Comparison of ENCODE assay signal across 8 cellular contexts in the genomic region with DNA sequence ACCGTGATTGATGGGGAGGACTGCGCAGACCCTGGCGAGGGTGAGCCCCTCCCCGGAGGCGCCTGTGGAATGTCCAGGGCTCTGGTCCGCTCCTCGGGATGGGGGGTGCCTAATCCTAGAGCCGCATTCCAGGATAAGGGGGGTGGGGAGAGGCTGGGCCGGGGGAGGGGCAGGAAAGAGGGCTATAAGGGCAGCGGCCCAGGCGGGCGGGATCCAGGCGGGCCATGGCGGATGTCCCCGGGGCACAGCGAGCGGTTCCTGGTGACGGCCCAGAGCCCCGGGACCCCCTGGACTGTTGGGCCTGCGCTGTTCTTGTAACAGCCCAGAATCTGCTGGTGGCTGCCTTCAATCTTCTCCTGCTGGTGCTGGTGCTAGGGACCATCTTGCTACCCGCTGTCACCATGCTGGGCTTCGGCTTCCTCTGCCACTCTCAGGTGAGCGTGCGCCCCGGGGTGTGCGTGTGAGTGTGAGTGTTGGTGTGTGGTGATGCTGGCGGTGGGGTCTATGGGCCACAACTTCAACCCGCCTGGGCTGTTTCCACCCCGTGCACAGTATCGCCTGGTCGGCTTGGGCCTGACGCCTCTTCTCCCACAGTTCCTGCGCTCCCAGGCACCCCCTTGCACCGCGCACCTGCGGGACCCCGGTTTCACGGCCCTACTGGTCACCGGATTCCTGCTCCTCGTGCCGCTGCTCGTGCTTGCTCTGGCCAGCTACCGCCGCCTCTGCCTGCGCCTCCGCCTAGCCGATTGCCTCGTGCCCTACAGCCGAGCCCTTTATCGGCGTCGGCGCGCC. TPM values are rescaled to one million over a fixed set of nuclear protein-coding genes. Genes with fewer than 3 reads are reported as not detected.
DNase-seq lines count a peak whose midpoint lies in the region; ATAC-seq and TF ChIP-seq lines count a peak whose summit lies in the region.

A gene with protein sequence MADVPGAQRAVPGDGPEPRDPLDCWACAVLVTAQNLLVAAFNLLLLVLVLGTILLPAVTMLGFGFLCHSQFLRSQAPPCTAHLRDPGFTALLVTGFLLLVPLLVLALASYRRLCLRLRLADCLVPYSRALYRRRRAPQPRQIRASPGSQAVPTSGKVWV (plus strand): TSS at position 216 of the 792 bp plus-strand sequence. CDS start 9 bp downstream, at position 225.

- in situ Hi-C loops in IMR-90 (cut with MboI; ENCODE audit: low sequenced_read_pairs): no loop called here

- peaks cover 22% of the 10 kb centered on the region for H3K4me1 ChIP-seq in IMR-90 (ENCODE audit: control insufficient read depth, insufficient read depth, low read length)

- peak within 1 kb of the TSS in 1 of 2 experiments; percentile 60; a peak in 2 of 4 replicates for H4K8ac ChIP-seq in IMR-90 (ENCODE audit: low read depth in 2 of 2, low read length in 2 of 2)

- BruUV-seq in IMR-90 (replicated peaks; lab: Mats Ljungman, UMichigan): no TSS peak

- H3K36me3 ChIP-seq in IMR-90 (ENCODE audit: control insufficient read depth, insufficient read depth, low read length): peaks cover 37% of the 10 kb centered on the region

- no peak within 1 kb of the TSS for H3K18ac ChIP-seq in IMR-90 (ENCODE audit: low read depth, low read length)

- TF ChIP-seq POLR2A in IMR-90 (IDR thresholded peaks at IDR 0.05; ENCODE audit: low read depth, low read length): no peak

- H3K27me3 Mint-ChIP-seq in activated naive CD8-positive, alpha-beta T cell treated with anti-CD3 and anti-CD28 coated beads, Interleukin-2, amount 10 ng/mL, durations not matched to agents 7 days and 5 days: no peaks in the 10 kb centered on the region

- H3K27ac ChIP-seq in IMR-90 (ENCODE audit: insufficient read depth, low read length): no peak within 1 kb of the TSS

- no peaks in the 10 kb centered on the region for H3K36me3 Mint-ChIP-seq in activated naive CD8-positive, alpha-beta T cell treated with anti-CD3 and anti-CD28 coated beads, Interleukin-2, amount 10 ng/mL, durations not matched to agents 7 days and 5 days

- H3K23ac ChIP-seq in IMR-90 (ENCODE audit: low read depth, low read length): peak within 1 kb of the TSS; percentile 54; the same call in 1 of the 2 replicates

- H3K9me1 ChIP-seq in IMR-90 (ENCODE audit: insufficient read depth, low read length): no peaks in the 10 kb centered on the region

- H4K20me1 ChIP-seq in IMR-90 (ENCODE audit: insufficient read depth, low read length): peaks cover 22% of the 10 kb centered on the region; the same call in 1 of the 2 replicates

- H3K79me1 ChIP-seq in IMR-90 (ENCODE audit: low read depth in 1 of 2, low read length in 2 of 2): peaks cover 23 to 52% of the 10 kb centered on the region in 2 experiments

- H3K4me3 ChIP-seq in IMR-90 (ENCODE audit: insufficient read depth, low read depth, low read length): no peak within 1 kb of the TSS

- no peak within 1 kb of the TSS for H2BK15ac ChIP-seq in IMR-90 (ENCODE audit: low read depth, low read length)

- H3K9ac ChIP-seq in IMR-90 (ENCODE audit: low read depth, low read length): peak within 1 kb of the TSS; percentile 53

- peak within 1 kb of the TSS; percentile 53; the same call in 1 of the 2 replicates for H3K14ac ChIP-seq in IMR-90 (replicated peaks; ENCODE audit: low read depth, low read length)

- TF ChIP-seq CTCF in IMR-90 (conservative IDR thresholded peaks at IDR 0.05; ENCODE audit: low read depth, low read length): no peak

- H4K5ac ChIP-seq in IMR-90 (ENCODE audit: low read depth, low read length): no peak within 1 kb of the TSS

- CTCF ChIA-PET in IMR-90 (lab: Yijun Ruan, JAX): no interaction called here

- no peak within 1 kb of the TSS; the same call in 1 of the 2 replicates for H3K4me2 ChIP-seq in IMR-90 (ENCODE audit: low read depth, low read length)

- peak within 1 kb of the TSS; percentile 66 for H2AK5ac ChIP-seq in IMR-90 (ENCODE audit: low read depth, low read length)

- peaks cover 29% of the 10 kb centered on the region for H3K4me1 Mint-ChIP-seq in activated naive CD8-positive, alpha-beta T cell treated with anti-CD3 and anti-CD28 coated beads, Interleukin-2, amount 10 ng/mL, durations not matched to agents 7 days and 5 days

- H2BK5ac ChIP-seq in IMR-90 (ENCODE audit: low read depth, low read length, poor library complexity, severe bottlenecking): peak within 1 kb of the TSS; percentile 62

- H3K27me3 ChIP-seq in IMR-90 (ENCODE audit: control insufficient read depth, insufficient read depth, low read length): no peaks in the 10 kb centered on the region

- DNase-seq in IMR-90 (no peak), iPS-NIHi11 (ENCODE audit: low spot score) (peak; percentile 56), NCI-H2196 treated with DMSO at 0.1 percent for 48 hours (lab: John Stamatoyannopoulos, UW; ENCODE audit: unreplicated experiment) (no peak), kidney glomerular epithelial cell (lab: John Stamatoyannopoulos, UW) (no peak)
- DNase-seq in activated naive CD8-positive, alpha-beta T cell treated with anti-CD3 and anti-CD28 coated beads, Interleukin-2, amount 10 ng/mL, durations not matched to agents 7 days and 5 days: no peak
- peak; percentile 24 for DNase-seq in stimulated activated CD4-positive, alpha-beta T cell treated with anti-CD3 and anti-CD28 coated beads, Interleukin-4, amount 100 ng/mL, for 1 hour

- dilution Hi-C loops in IMR-90 (cut with HindIII; ENCODE audit: low sequenced_read_pairs, unreplicated experiment): no loop called here

- H2AK9ac ChIP-seq in IMR-90 (replicated peaks; ENCODE audit: low read depth, low read length, poor library complexity): peak within 1 kb of the TSS; percentile 88

- H4K91ac ChIP-seq in IMR-90 (ENCODE audit: insufficient read depth, low read depth, low read length): no peak within 1 kb of the TSS

- H2AFZ ChIP-seq in IMR-90 (replicated peaks; ENCODE audit: low read length, poor library complexity): peak within 1 kb of the TSS; percentile 73

- no peak within 1 kb of the TSS for H3K56ac ChIP-seq in IMR-90 (ENCODE audit: extremely low read depth, insufficient read depth, low read length)

- intact Hi-C loops in IMR-90 (cut with micrococcal nuclease): no loop called here

- H3K27ac Mint-ChIP-seq in activated naive CD8-positive, alpha-beta T cell treated with anti-CD3 and anti-CD28 coated beads, Interleukin-2, amount 10 ng/mL, durations not matched to agents 7 days and 5 days: peak within 1 kb of the TSS; percentile 30

- POLR2A ChIA-PET in IMR-90 (lab: Charles Lee; ENCODE audit: unreplicated experiment): no interaction called here
- POLR2A ChIA-PET in activated naive CD8-positive, alpha-beta T cell treated with anti-CD3 and anti-CD28 coated beads, Interleukin-2, amount 10 ng/mL, durations not matched to agents 7 days and 5 days (lab: Charles Lee): interaction anchor here (0.6 kb wide), 2 partner anchors 10 to 308 kb away, joined by 4 to 8 read pairs; no protein-coding TSS in a partner anchor

- no peak within 1 kb of the TSS for H2BK120ac ChIP-seq in IMR-90 (ENCODE audit: low read depth, low read length)

- 51% methylated on average over 17 of the region's 54 CpGs; no CpG with 5 or more reads in 1 of the 2 experiments for WGBS in IMR-90 (ENCODE audit: extremely low coverage in 2 of 2, insufficient read length in 1 of 2), 2 experiments

- H2BK20ac ChIP-seq in IMR-90 (ENCODE audit: low read depth, low read length): no peak within 1 kb of the TSS

- H3K9me3 ChIP-seq in IMR-90 (ENCODE audit: control insufficient read depth, insufficient read depth, low read length): no peaks in the 10 kb centered on the region

- H3K4ac ChIP-seq in IMR-90 (ENCODE audit: low read depth, low read length): peak within 1 kb of the TSS; percentile 34

- no peaks in the 10 kb centered on the region for H3K9me3 Mint-ChIP-seq in activated naive CD8-positive, alpha-beta T cell treated with anti-CD3 and anti-CD28 coated beads, Interleukin-2, amount 10 ng/mL, durations not matched to agents 7 days and 5 days

- H3K4me3 Mint-ChIP-seq in activated naive CD8-positive, alpha-beta T cell treated with anti-CD3 and anti-CD28 coated beads, Interleukin-2, amount 10 ng/mL, durations not matched to agents 7 days and 5 days: peak within 1 kb of the TSS; percentile 22

- ATAC-seq in IMR-90 (ENCODE audit: low read depth) (no peak), GM18858 (IDR thresholded peaks at IDR 0.05; ENCODE audit: unreplicated experiment) (no peak), GM18907 (IDR thresholded peaks at IDR 0.05; ENCODE audit: unreplicated experiment) (no peak)
- ATAC-seq in activated naive CD8-positive, alpha-beta T cell treated with anti-CD3 and anti-CD28 coated beads, Interleukin-2, amount 10 ng/mL, durations not matched to agents 7 days and 5 days (ENCODE audit: low read depth): no peak

- no peak for TF ChIP-seq RAD21 in IMR-90 (IDR thresholded peaks at IDR 0.05; ENCODE audit: low read length)

TF ChIP-seq in IMR-90, 13 proteins besides CTCF, POLR2A, EP300 and RAD21 (continues in another document):
- TF ChIP-seq SMC3 (IDR thresholded peaks at IDR 0.05; ENCODE audit: low read depth, low read length) (no peak), CHD1 (IDR thresholded peaks at IDR 0.05; ENCODE audit: low read depth, low read length) (no peak), MAZ (IDR thresholded peaks at IDR 0.05; ENCODE audit: borderline replicate concordance, low read depth, low read length) (no peak), RFX5 (IDR thresholded peaks at IDR 0.05; ENCODE audit: low read depth, low read length) (no peak), NFE2L2 (IDR thresholded peaks at IDR 0.05; ENCODE audit: low read depth, low read length) (no peak), FOS (IDR thresholded peaks at IDR 0.05; ENCODE audit: low read depth, low read length) (no peak)
- TF ChIP-seq, protein P1, sequence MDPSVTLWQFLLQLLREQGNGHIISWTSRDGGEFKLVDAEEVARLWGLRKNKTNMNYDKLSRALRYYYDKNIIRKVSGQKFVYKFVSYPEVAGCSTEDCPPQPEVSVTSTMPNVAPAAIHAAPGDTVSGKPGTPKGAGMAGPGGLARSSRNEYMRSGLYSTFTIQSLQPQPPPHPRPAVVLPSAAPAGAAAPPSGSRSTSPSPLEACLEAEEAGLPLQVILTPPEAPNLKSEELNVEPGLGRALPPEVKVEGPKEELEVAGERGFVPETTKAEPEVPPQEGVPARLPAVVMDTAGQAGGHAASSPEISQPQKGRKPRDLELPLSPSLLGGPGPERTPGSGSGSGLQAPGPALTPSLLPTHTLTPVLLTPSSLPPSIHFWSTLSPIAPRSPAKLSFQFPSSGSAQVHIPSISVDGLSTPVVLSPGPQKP (IDR thresholded peaks at IDR 0.05; ENCODE audit: borderline replicate concordance, low read depth, low read length): no peak

RNA-seq across cellular contexts. Expression of the gene that starts here (rescaled TPM):
- not detected in 2 replicates for total RNA-seq in IMR-90 (2012; rRNA removed)
- polyA plus RNA-seq in IMR-90 (2012; rRNA removed): 1.9 and 2.1 TPM in 2 replicates
- polyA plus RNA-seq in IMR-90 (2012; cell fraction: cytosol; rRNA removed): 0.63 and 0.79 TPM in 2 replicates
- polyA plus RNA-seq in IMR-90 (2012; cell fraction: nucleus; rRNA removed; ENCODE audit: low replicate concordance): 16.9 and 24.1 TPM in 2 replicates
- total RNA-seq in activated naive CD8-positive, alpha-beta T cell treated with anti-CD3 and anti-CD28 coated beads, Interleukin-2, amount 10 ng/mL, durations not matched to agents 7 days and 5 days: 1 to 10 TPM; 2.9 to 3.7 TPM

Comparison
In these comparisons a context has a peak if more than half of its experiments do, and no peak if none do; other contexts are left out.
1. DNase-seq: peak in iPS-NIHi11 (single experiment) and stimulated activated CD4-positive, alpha-beta T cell treated with anti-CD3 and anti-CD28 coated beads, Interleukin-4, amount 100 ng/mL, for 1 hour (single experiment); none in IMR-90 (single experiment), activated naive CD8-positive, alpha-beta T cell treated with anti-CD3 and anti-CD28 coated beads, Interleukin-2, amount 10 ng/mL, durations not matched to agents 7 days and 5 days (single experiment), NCI-H2196 treated with DMSO at 0.1 percent for 48 hours (single experiment) and kidney glomerular epithelial cell (single experiment).